29 cellular contexts compared by ENCODE assay signal in the genomic region with DNA sequence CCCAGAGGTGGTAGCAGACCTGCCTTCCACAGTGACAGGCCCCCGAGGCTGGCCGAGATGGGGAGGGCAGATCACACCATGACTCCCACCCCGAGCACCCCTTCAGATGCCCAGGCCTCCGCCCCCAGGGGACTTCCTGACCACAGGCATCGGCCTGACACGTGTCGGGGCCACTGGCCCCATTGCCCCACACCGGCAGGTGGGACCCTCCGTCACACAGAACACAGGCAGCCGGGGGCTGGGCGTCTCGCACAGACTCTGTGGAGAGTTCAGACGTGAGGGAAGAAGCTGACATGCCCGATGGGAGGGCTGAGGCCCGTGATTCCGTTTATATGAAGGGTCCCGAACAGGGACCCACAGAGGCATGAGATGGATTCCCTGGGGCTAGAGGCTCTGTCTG. TPM values are rescaled to one million over a fixed set of nuclear protein-coding genes. Genes with fewer than 3 reads are reported as not detected.
"Had no signal": no experiment of that assay in that cellular context is flagged by ENCODE, and none has a peak within 500 bp of the region (broad histone marks: within the 10 kb centered on the region; RNA-seq: fewer than 3 reads in every experiment).

No MANE protein-coding gene starts in this region.

- ATAC-seq: activated CD8-positive, alpha-beta T cell treated with anti-CD3 and anti-CD28 coated beads, Interleukin-2, amount 10 ng/mL, durations not matched to agents 7 days and 5 days; PC-3 had no signal

- H3K4me1 ChIP-seq: ascending aorta, SJCRH30 had no signal

- H3K9me3 ChIP-seq: ascending aorta had no signal

- H3K36me3 ChIP-seq: ascending aorta, MG63, SJCRH30 had no signal

- H3K4me3 ChIP-seq: ascending aorta, MG63, SJCRH30, SK-N-MC had no signal

- FAIRE-seq: TTC549 had no signal

- DNase-seq: activated CD4-positive, alpha-beta T cell treated with anti-CD3 and anti-CD28 coated beads, Interleukin-2, amount 10 ng/mL, durations not matched to agents 24 days and 14 days; activated CD4-positive, alpha-beta T cell treated with anti-CD3 and anti-CD28 coated beads, Interleukin-2, amount 50 U/mL, for 4 hours; activated CD8-positive, alpha-beta T cell treated with anti-CD3 and anti-CD28 coated beads, Interleukin-2, amount 10 ng/mL, durations not matched to agents 7 days and 5 days; activated gamma-delta T cell; activated naive CD4-positive, alpha-beta T cell treated with Interleukin-2 at 50 U/mL for 16 hours; activated naive CD8-positive, alpha-beta T cell treated with anti-CD3 and anti-CD28 coated beads, Interleukin-2, amount 10 ng/mL, durations not matched to agents 7 days and 5 days; activated T-cell treated with anti-CD3 and anti-CD28 coated beads, Interleukin-2, amount 50 U/mL, for 24 hours; Kasumi-1; KG1; MG63; NCI-H1048; NCI-H1105 treated with DMSO at 0.1 percent for 48 hours; NCI-H1436; NCI-H1694; NCI-H1930; NCI-H2081 treated with DMSO at 0.1 percent for 48 hours; NCI-H345; NCI-H510A; NCI-H526; NCI-H748 treated with DMSO at 0.1 percent for 48 hours; NK-92 treated with Interleukin-12 subunit alpha and Interleukin-12 subunit beta, amount 100 ng/mL, for 24 hours; PC-3; SHP77; SJCRH30 had no signal

- H3K27me3 ChIP-seq: ascending aorta, MG63, SJCRH30 had no signal

- H3K27ac ChIP-seq: ascending aorta, SJCRH30, SK-N-MC had no signal

RNA-seq across cellular contexts. Expression of a gene that starts 51.3 kb away (rescaled TPM):
- total RNA-seq: activated CD4-positive, alpha-beta T cell treated with anti-CD3 and anti-CD28 coated beads, Interleukin-2, amount 10 ng/mL, durations not matched to agents 24 days and 14 days; activated CD8-positive, alpha-beta T cell treated with anti-CD3 and anti-CD28 coated beads, Interleukin-2, amount 10 ng/mL, durations not matched to agents 7 days and 5 days; activated naive CD8-positive, alpha-beta T cell treated with anti-CD3 and anti-CD28 coated beads, Interleukin-2, amount 10 ng/mL, durations not matched to agents 7 days and 5 days; activated T-helper 2 cell treated with anti-CD3 and anti-CD28 coated beads, Interferon-gamma antibody, Interleukin-2, Interleukin-4, amounts not matched to agents 10 μg/mL and 5 μg/mL and 100 μg/mL, durations not matched to agents 14 hours and 24 hours and 36 hours; ascending aorta; PC-3; SJCRH30 had no signal
- polyA plus RNA-seq: adipose tissue had no signal
